ENCODE assay signal across 8 cellular contexts in genomic region chr16:88782454-88783390, GRCh38. TPM values are rescaled to one million over a fixed set of nuclear protein-coding genes. Genes with fewer than 3 reads are reported as not detected.
DNase-seq lines count a peak whose midpoint lies in the region; ATAC-seq and TF ChIP-seq lines count a peak whose summit lies in the region.

No MANE protein-coding gene starts in this region.

- H3K27me3 ChIP-seq in Caco-2 (replicated peaks; ENCODE audit: control insufficient read depth, insufficient read depth, low read length) = no peaks in the 10 kb centered on the region
- no peaks in the 10 kb centered on the region for H3K27me3 ChIP-seq in RWPE2 (ENCODE audit: insufficient read depth, poor library complexity, severe bottlenecking)
- no peaks in the 10 kb centered on the region for H3K27me3 ChIP-seq in ascending aorta
- no peaks in the 10 kb centered on the region for H3K27me3 ChIP-seq in liver (ENCODE audit: control insufficient read depth in 4 of 4, insufficient read depth in 4 of 4, low read length in 3 of 4)

- H3K4me3 ChIP-seq in Caco-2 (ENCODE audit: low read depth, low read length) = no peak overlapping the region
- H3K4me3 ChIP-seq in RWPE2 (ENCODE audit: severe bottlenecking) = peak overlapping the region; percentile 87
- peak overlapping the region in 1 of 2 donors; percentile 95 for H3K4me3 ChIP-seq in ascending aorta
- peak overlapping the region in 1 of 3 donors; percentile 24 for H3K4me3 ChIP-seq in liver (ENCODE audit: low read depth in 1 of 3, low read length in 3 of 3)

- intact Hi-C loops in Caco-2 (cut with micrococcal nuclease; ENCODE audit: unreplicated experiment) = no loop called here
- intact Hi-C loops in ascending aorta (cut with DNase I) = no loop called here

- BruUV-seq in Caco-2 (replicated peaks; lab: Mats Ljungman, UMichigan) = no TSS peak

- H3K9me3 Mint-ChIP-seq in Caco-2 (ENCODE audit: unreplicated experiment) = no peaks in the 10 kb centered on the region

- H3K36me3 ChIP-seq in Caco-2 (ENCODE audit: control insufficient read depth, insufficient read depth, low read length) (no peaks in the 10 kb centered on the region), RWPE2 (ENCODE audit: low read depth) (peaks cover 4% of the 10 kb centered on the region; the same call in 1 of the 2 replicates), ascending aorta (no peaks in the 10 kb centered on the region), liver (ENCODE audit: control insufficient read depth in 4 of 4, insufficient read depth in 3 of 4, low read depth in 1 of 4, low read length in 3 of 4) (no peaks in the 10 kb centered on the region)

- no peak for DNase-seq in Caco-2
- DNase-seq in RWPE2 (ENCODE audit: low spot score) = peak; percentile 90
- DNase-seq in ascending aorta (ENCODE audit: low spot score in 2 of 2) = peak; percentile 56 to 82
- peak; percentile 61 for DNase-seq in stimulated activated CD8-positive, alpha-beta memory T cell treated with anti-CD3 and anti-CD28 coated beads, Interleukin-7, amount 100 ng/mL, for 24 hours (ENCODE audit: low read depth)
- DNase-seq in NCI-H774 (lab: John Stamatoyannopoulos, UW) = no peak

- no peaks in the 10 kb centered on the region for H3K9me3 ChIP-seq in Caco-2
- no peaks in the 10 kb centered on the region for H3K9me3 ChIP-seq in RWPE2 (ENCODE audit: severe bottlenecking)
- H3K9me3 ChIP-seq in ascending aorta = no peaks in the 10 kb centered on the region
- H3K9me3 ChIP-seq in liver (ENCODE audit: control insufficient read depth in 4 of 4, low read length in 3 of 4) = no peaks in the 10 kb centered on the region

- 76% methylated on average over 16 of the region's 16 CpGs for WGBS in liver

- H3K27me3 Mint-ChIP-seq in Caco-2 (ENCODE audit: insufficient read depth, unreplicated experiment) = no peaks in the 10 kb centered on the region

- TF ChIP-seq RAD21 in liver (IDR thresholded peaks at IDR 0.05) = no peak

- peak overlapping the region; percentile 43 for H3K27ac Mint-ChIP-seq in Caco-2 (ENCODE audit: unreplicated experiment)

- no peak for TF ChIP-seq CTCF in Caco-2 (IDR thresholded peaks at IDR 0.05; ENCODE audit: insufficient read depth in 1 of 2, low read depth in 1 of 2, low read length in 1 of 2, severe bottlenecking in 1 of 2, unreplicated experiment in 1 of 2)
- no peak for TF ChIP-seq CTCF in RWPE2 (IDR thresholded peaks at IDR 0.05; ENCODE audit: poor library complexity, severe bottlenecking)
- no peak for TF ChIP-seq CTCF in ascending aorta (IDR thresholded peaks at IDR 0.05)
- TF ChIP-seq CTCF in liver (IDR thresholded peaks at IDR 0.05; ENCODE audit: low read depth, low read length, missing input control) = no peak

- H3K9ac ChIP-seq in liver (ENCODE audit: low read depth in 1 of 2, low read length in 2 of 2) = peak overlapping the region; percentile 6 to 49

- peak overlapping the region; percentile 92 for H3K27ac ChIP-seq in RWPE2 (ENCODE audit: poor library complexity, severe bottlenecking)
- peak overlapping the region; percentile 90 to 93 for H3K27ac ChIP-seq in ascending aorta
- peak overlapping the region; percentile 50 to 90 for H3K27ac ChIP-seq in liver (ENCODE audit: low read depth in 1 of 2, low read length in 2 of 2)

- CTCF ChIA-PET in Caco-2 (lab: Charles Lee) = interaction anchor here (1.3 to 4.5 kb wide), 4 partner anchors 9 to 46 kb away, joined by 3 to 45 read pairs (median 16); no protein-coding TSS in a partner anchor

- peaks cover 36% of the 10 kb centered on the region for H3K36me3 Mint-ChIP-seq in Caco-2 (ENCODE audit: insufficient read depth, unreplicated experiment)

- H3K4me1 Mint-ChIP-seq in Caco-2 (ENCODE audit: low read depth, unreplicated experiment) = peaks cover 32% of the 10 kb centered on the region

- H3K4me3 Mint-ChIP-seq in Caco-2 (ENCODE audit: unreplicated experiment) = peak overlapping the region; percentile 69

- ATAC-seq in RWPE2 (ENCODE audit: low read depth) (peak; percentile 76), HG03280 (IDR thresholded peaks at IDR 0.05; ENCODE audit: unreplicated experiment) (no peak), HG03175 (IDR thresholded peaks at IDR 0.05; ENCODE audit: unreplicated experiment) (no peak)

- peaks cover 52% of the 10 kb centered on the region for H3K4me1 ChIP-seq in Caco-2
- peaks cover 28% of the 10 kb centered on the region for H3K4me1 ChIP-seq in RWPE2 (ENCODE audit: insufficient read depth, poor library complexity, severe bottlenecking)
- H3K4me1 ChIP-seq in ascending aorta = peaks cover 15 to 33% of the 10 kb centered on the region in 2 donors
- H3K4me1 ChIP-seq in liver (ENCODE audit: control insufficient read depth in 4 of 4, insufficient read depth in 4 of 4, low read length in 3 of 4) = peaks cover 19 to 64% (median 41%) of the 10 kb centered on the region in 4 donors

- POLR2A ChIA-PET in Caco-2 (lab: Charles Lee) = interaction anchor here (1.0 to 1.6 kb wide), 3 partner anchors 9 to 26 kb away, joined by 3 to 11 read pairs (median 3); no protein-coding TSS in a partner anchor

TF ChIP-seq in liver, 16 proteins besides CTCF, POLR2A, EP300 and RAD21:
- TF ChIP-seq EGR1 (IDR thresholded peaks at IDR 0.05; ENCODE audit: low read depth in 2 of 2) (no peak), RXRA (IDR thresholded peaks at IDR 0.05) (no peak), MAX (IDR thresholded peaks at IDR 0.05) (no peak), NR2F2 (IDR thresholded peaks at IDR 0.05) (no peak), REST (IDR thresholded peaks at IDR 0.05) (no peak), ATF3 (IDR thresholded peaks at IDR 0.05) (no peak), FOXA1 (IDR thresholded peaks at IDR 0.05) (no peak)

RNA-seq across cellular contexts. Expression of gene PIEZO1, which starts 2.3 kb away (rescaled TPM):
- 248 and 284 TPM in 2 replicates for total RNA-seq in Caco-2 (2022)
- 428 TPM for total RNA-seq in ascending aorta
- 10 to 100 TPM; 59.7 to 74.7 TPM for total RNA-seq in liver
- polyA plus RNA-seq in liver = 10 to 100 TPM; 15.3 to 58.7 TPM

RNA-seq across cellular contexts. Expression of gene CDT1, which starts 20.9 kb away (rescaled TPM):
- total RNA-seq in Caco-2 (2022) (97.7 and 98.0 TPM in 2 replicates), ascending aorta (not detected), liver (10 to 100 TPM in 1 of 2 donors, under 1 TPM in 1; 0.08 to 37.6 TPM)
- polyA plus RNA-seq in liver = 1 to 10 TPM in 1 of 2 donors, under 1 TPM in 1; 0.11 to 1.8 TPM

RNA-seq across cellular contexts. Expression of gene APRT, which starts 29.0 kb away (rescaled TPM):
- total RNA-seq in Caco-2 (2022) (251 and 268 TPM in 2 replicates), ascending aorta (305 TPM), liver (10 to 100 TPM; 27.9 to 35.5 TPM)
- polyA plus RNA-seq in liver = 100 to 1,000 TPM; 153 to 160 TPM

Comparison
In these comparisons a context has a peak if more than half of its experiments do, and no peak if none do; other contexts are left out.
1. DNase-seq: peak in RWPE2 (single experiment), ascending aorta (2 of 2) and stimulated activated CD8-positive, alpha-beta memory T cell treated with anti-CD3 and anti-CD28 coated beads, Interleukin-7, amount 100 ng/mL, for 24 hours (single experiment); none in Caco-2 (0 of 2) and NCI-H774 (single experiment).
2. Peak in every context shown above with its lines, with median percentiles within 50 percentile points of each other: H3K27ac ChIP-seq.